18 cellular contexts compared by ENCODE assay signal in genomic region chr1:19797827-19798226, GRCh38. TPM values are rescaled to one million over a fixed set of nuclear protein-coding genes. Genes with fewer than 3 reads are reported as not detected.
DNase-seq lines count a peak whose midpoint lies in the region; ATAC-seq and TF ChIP-seq lines count a peak whose summit lies in the region.
"Had no signal": no experiment of that assay in that cellular context is flagged by ENCODE, and none has a peak within 500 bp of the region (broad histone marks: within the 10 kb centered on the region; RNA-seq: fewer than 3 reads in every experiment).

No MANE protein-coding gene starts in this region.

- peak overlapping the region; percentile 47 for H3K4me3 Mint-ChIP-seq in activated CD8-positive, alpha-beta T cell treated with anti-CD3 and anti-CD28 coated beads, Interleukin-2, amount 10 ng/mL, durations not matched to agents 7 days and 5 days
- no peak overlapping the region for H3K4me3 Mint-ChIP-seq in activated CD8-positive, alpha-beta T cell treated with anti-CD3 and anti-CD28 coated beads for 36 hours
- no peak overlapping the region for H3K4me3 Mint-ChIP-seq in stimulated activated naive B cell treated with anti-CD40 and anti-IgM and Interleukin-4, amounts not matched to agents 10 μg/mL and 1 μg/mL and 100 μg/mL, for 72 hours
- H3K4me3 Mint-ChIP-seq: GM23338 had no signal

- H3K27me3 ChIP-seq in gastroesophageal sphincter, result no peaks in the 10 kb centered on the region

- peaks cover 0 to 28% (median 11%) of the 10 kb centered on the region in 3 donors for H3K4me1 ChIP-seq in gastroesophageal sphincter

- H3K27me3 Mint-ChIP-seq in activated CD8-positive, alpha-beta T cell treated with anti-CD3 and anti-CD28 coated beads, Interleukin-2, amount 10 ng/mL, durations not matched to agents 7 days and 5 days (ENCODE audit: low read depth), result peaks cover 3% of the 10 kb centered on the region
- H3K27me3 Mint-ChIP-seq in activated CD8-positive, alpha-beta T cell treated with anti-CD3 and anti-CD28 coated beads for 36 hours, result no peaks in the 10 kb centered on the region
- H3K27me3 Mint-ChIP-seq in stimulated activated naive B cell treated with anti-CD40 and anti-IgM and Interleukin-4, amounts not matched to agents 10 μg/mL and 1 μg/mL and 100 μg/mL, for 72 hours, result no peaks in the 10 kb centered on the region

- intact Hi-C loops in activated CD8-positive, alpha-beta T cell treated with anti-CD3 and anti-CD28 coated beads for 36 hours (cut with micrococcal nuclease), result no loop called here

- 63 to 71% methylated on average over 5 of the region's 5 CpGs for WGBS in gastroesophageal sphincter (ENCODE audit: low coverage in 1 of 2), 2 donors

- peaks cover 33% of the 10 kb centered on the region for H3K4me1 Mint-ChIP-seq in activated CD8-positive, alpha-beta T cell treated with anti-CD3 and anti-CD28 coated beads, Interleukin-2, amount 10 ng/mL, durations not matched to agents 7 days and 5 days (ENCODE audit: low read depth)
- H3K4me1 Mint-ChIP-seq in activated CD8-positive, alpha-beta T cell treated with anti-CD3 and anti-CD28 coated beads for 36 hours (ENCODE audit: low read depth), result peaks cover 24% of the 10 kb centered on the region
- H3K4me1 Mint-ChIP-seq in stimulated activated naive B cell treated with anti-CD40 and anti-IgM and Interleukin-4, amounts not matched to agents 10 μg/mL and 1 μg/mL and 100 μg/mL, for 72 hours, result peaks cover 24 to 38% of the 10 kb centered on the region in 2 donors

- no peak for DNase-seq in activated CD8-positive, alpha-beta T cell treated with anti-CD3 and anti-CD28 coated beads, Interleukin-2, amount 10 ng/mL, durations not matched to agents 7 days and 5 days
- DNase-seq in activated CD8-positive, alpha-beta T cell treated with anti-CD3 and anti-CD28 coated beads for 36 hours, result no peak
- DNase-seq in NCI-H2171 treated with DMSO at 0.1 percent for 48 hours (lab: John Stamatoyannopoulos, UW), result peak; percentile 78
- no peak for DNase-seq in stimulated activated naive B cell treated with anti-CD40 and anti-IgM and Interleukin-4, amounts not matched to agents 10 μg/mL and 1 μg/mL and 100 μg/mL, for 72 hours
- DNase-seq in globus pallidus (ENCODE audit: low spot score), result no peak
- DNase-seq in NCI-H1105 (lab: John Stamatoyannopoulos, UW), result no peak
- DNase-seq: activated gamma-delta T cell, foreskin fibroblast, NCI-H1048, NCI-H446, occipital lobe, PC-3, SW 1271 had no signal

- H3K9me3 Mint-ChIP-seq in activated CD8-positive, alpha-beta T cell treated with anti-CD3 and anti-CD28 coated beads, Interleukin-2, amount 10 ng/mL, durations not matched to agents 7 days and 5 days (ENCODE audit: insufficient read depth), result no peaks in the 10 kb centered on the region
- H3K9me3 Mint-ChIP-seq in activated CD8-positive, alpha-beta T cell treated with anti-CD3 and anti-CD28 coated beads for 36 hours, result no peaks in the 10 kb centered on the region
- H3K9me3 Mint-ChIP-seq in stimulated activated naive B cell treated with anti-CD40 and anti-IgM and Interleukin-4, amounts not matched to agents 10 μg/mL and 1 μg/mL and 100 μg/mL, for 72 hours, result no peaks in the 10 kb centered on the region
- H3K9me3 Mint-ChIP-seq: GM23338 had no signal

- no peak for TF ChIP-seq CTCF in activated CD8-positive, alpha-beta T cell treated with anti-CD3 and anti-CD28 coated beads for 36 hours (IDR thresholded peaks at IDR 0.05)
- TF ChIP-seq CTCF in gastroesophageal sphincter (IDR thresholded peaks at IDR 0.05), result no peak

- TF ChIP-seq EP300 in gastroesophageal sphincter (IDR thresholded peaks at IDR 0.05), result no peak

- H3K36me3 Mint-ChIP-seq in activated CD8-positive, alpha-beta T cell treated with anti-CD3 and anti-CD28 coated beads, Interleukin-2, amount 10 ng/mL, durations not matched to agents 7 days and 5 days (ENCODE audit: low read depth), result peaks cover 15% of the 10 kb centered on the region
- peaks cover 16% of the 10 kb centered on the region for H3K36me3 Mint-ChIP-seq in activated CD8-positive, alpha-beta T cell treated with anti-CD3 and anti-CD28 coated beads for 36 hours (ENCODE audit: low read depth)
- H3K36me3 Mint-ChIP-seq in stimulated activated naive B cell treated with anti-CD40 and anti-IgM and Interleukin-4, amounts not matched to agents 10 μg/mL and 1 μg/mL and 100 μg/mL, for 72 hours, result peaks cover 20 to 32% of the 10 kb centered on the region in 2 donors

- H3K9me3 ChIP-seq in gastroesophageal sphincter, result no peaks in the 10 kb centered on the region

- CTCF ChIA-PET in activated CD8-positive, alpha-beta T cell treated with anti-CD3 and anti-CD28 coated beads, Interleukin-2, amount 10 ng/mL, durations not matched to agents 7 days and 5 days (lab: Charles Lee), result interaction anchor here (2.1 kb wide), 1 partner anchor 36 kb away, joined by 6 read pairs; no protein-coding TSS in a partner anchor
- CTCF ChIA-PET in activated CD8-positive, alpha-beta T cell treated with anti-CD3 and anti-CD28 coated beads for 36 hours (lab: Charles Lee), result interaction anchor here (1.2 kb wide), 1 partner anchor 83 kb away, joined by 4 read pairs; no protein-coding TSS in a partner anchor

- H3K27ac Mint-ChIP-seq in activated CD8-positive, alpha-beta T cell treated with anti-CD3 and anti-CD28 coated beads, Interleukin-2, amount 10 ng/mL, durations not matched to agents 7 days and 5 days, result peak overlapping the region; percentile 63
- H3K27ac Mint-ChIP-seq in activated CD8-positive, alpha-beta T cell treated with anti-CD3 and anti-CD28 coated beads for 36 hours, result no peak overlapping the region
- H3K27ac Mint-ChIP-seq in stimulated activated naive B cell treated with anti-CD40 and anti-IgM and Interleukin-4, amounts not matched to agents 10 μg/mL and 1 μg/mL and 100 μg/mL, for 72 hours, result peak overlapping the region; percentile 60
- H3K27ac Mint-ChIP-seq: GM23338 had no signal

- H3K36me3 ChIP-seq in gastroesophageal sphincter, result peaks cover 0 to 28% of the 10 kb centered on the region in 2 donors

- H3K4me3 ChIP-seq in gastroesophageal sphincter, result no peak overlapping the region
- H3K4me3 ChIP-seq: GM23338, skin epidermis had no signal

- no peak for ATAC-seq in activated CD8-positive, alpha-beta T cell treated with anti-CD3 and anti-CD28 coated beads, Interleukin-2, amount 10 ng/mL, durations not matched to agents 7 days and 5 days
- ATAC-seq in activated CD8-positive, alpha-beta T cell treated with anti-CD3 and anti-CD28 coated beads for 36 hours, result no peak
- ATAC-seq in gastroesophageal sphincter (no peak), HG03354 (IDR thresholded peaks at IDR 0.05; ENCODE audit: poor library complexity, severe bottlenecking, unreplicated experiment) (no peak)
- no peak for ATAC-seq in stimulated activated naive B cell treated with anti-CD40 and anti-IgM and Interleukin-4, amounts not matched to agents 10 μg/mL and 1 μg/mL and 100 μg/mL, for 72 hours (replicated peaks)
- ATAC-seq: GM23338, PC-3 had no signal

- TF ChIP-seq POLR2A in gastroesophageal sphincter (IDR thresholded peaks at IDR 0.05), result no peak

- POLR2A ChIA-PET in activated CD8-positive, alpha-beta T cell treated with anti-CD3 and anti-CD28 coated beads, Interleukin-2, amount 10 ng/mL, durations not matched to agents 7 days and 5 days (lab: Charles Lee), result no interaction called here
- POLR2A ChIA-PET in activated CD8-positive, alpha-beta T cell treated with anti-CD3 and anti-CD28 coated beads for 36 hours (lab: Charles Lee), result interaction anchor here (1.3 kb wide), 1 partner anchor 11 kb away, joined by 4 read pairs; no protein-coding TSS in a partner anchor

- H3K27ac ChIP-seq in gastroesophageal sphincter, result peak overlapping the region in 3 of 4 donors; percentile 86 to 91 (median 87)

RNA-seq across cellular contexts. Expression of gene TMCO4, which starts 1.9 kb away (rescaled TPM):
- 10 to 100 TPM; 13.1 to 14.4 TPM for total RNA-seq in activated CD8-positive, alpha-beta T cell treated with anti-CD3 and anti-CD28 coated beads, Interleukin-2, amount 10 ng/mL, durations not matched to agents 7 days and 5 days
- 10 to 100 TPM; 10.8 to 13.2 TPM for total RNA-seq in activated CD8-positive, alpha-beta T cell treated with anti-CD3 and anti-CD28 coated beads for 36 hours
- total RNA-seq in gastroesophageal sphincter, result 10 to 100 TPM; 18.1 to 36.9 (median 24.5) TPM

RNA-seq across cellular contexts. Expression of gene RNF186, which starts 17.3 kb away (rescaled TPM):
- total RNA-seq in activated CD8-positive, alpha-beta T cell treated with anti-CD3 and anti-CD28 coated beads, Interleukin-2, amount 10 ng/mL, durations not matched to agents 7 days and 5 days, result not detected
- total RNA-seq in activated CD8-positive, alpha-beta T cell treated with anti-CD3 and anti-CD28 coated beads for 36 hours, result not detected
- total RNA-seq in gastroesophageal sphincter, result not detected
- total RNA-seq: GM23338, lung microvascular endothelial cell, occipital lobe had no signal
